19 cellular contexts compared by ENCODE assay signal in genomic region chr5:62681117-62681850, GRCh38.
"Had no signal": no experiment of that assay in that cellular context is flagged by ENCODE, and none has a peak within 500 bp of the region (broad histone marks: within the 10 kb centered on the region; RNA-seq: fewer than 3 reads in every experiment).

No MANE protein-coding gene starts in this region.

- H3K9me3 ChIP-seq: SJSA1 had no signal

- H3K27ac ChIP-seq: SJSA1, SK-N-MC had no signal

- H3K4me1 ChIP-seq: SJSA1 had no signal

- ATAC-seq: Panc1, PC-3 had no signal

- H3K27me3 ChIP-seq: SJSA1 had no signal

- H3K4me3 ChIP-seq: SJSA1, SK-N-MC had no signal

- H3K36me3 ChIP-seq: SJSA1 had no signal

- DNase-seq: KBM-7, MV-4-11, NCI-H1048, NCI-H1105, NCI-H1436 treated with DMSO at 0.1 percent for 48 hours, NCI-H1694, NCI-H187 treated with DMSO at 0.1 percent for 48 hours, NCI-H2029 treated with DMSO at 0.1 percent for 48 hours, NCI-H2171, NCI-H226, NCI-H524, NCI-H526 treated with DMSO at 0.1 percent for 48 hours, NCI-H774, PC-3, Right ventricle myocardium superior, SIG-M5 had no signal
